In the genomic region with DNA sequence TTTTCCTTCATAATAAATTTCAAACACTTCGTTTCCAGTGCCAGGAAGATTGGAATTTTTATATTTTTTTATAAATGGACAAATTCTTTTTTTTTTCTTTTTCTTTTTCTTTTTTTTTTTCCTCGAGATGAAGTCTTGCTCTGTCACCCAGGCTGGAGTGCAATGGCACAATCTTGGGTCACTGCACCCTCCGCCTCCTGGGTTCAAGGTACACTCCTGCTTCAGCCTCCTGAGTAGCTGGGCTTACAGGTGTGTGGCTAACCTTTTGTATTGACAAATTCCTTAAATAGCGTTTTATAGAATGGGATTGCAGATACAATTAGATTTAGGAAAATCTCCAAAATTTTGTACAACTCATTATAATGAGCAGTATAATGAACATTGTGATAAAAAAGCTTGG, we compare ENCODE assay signal across 25 cellular contexts.
"Had no signal": no experiment of that assay in that cellular context is flagged by ENCODE, and none has a peak within 500 bp of the region (broad histone marks: within the 10 kb centered on the region; RNA-seq: fewer than 3 reads in every experiment).

No MANE protein-coding gene starts in this region.

- H3K4me1 ChIP-seq: colonic mucosa, lower lobe of right lung had no signal

- DNase-seq: colonic mucosa; cortex of kidney; effector CD8-positive, alpha-beta T cell; effector memory CD8-positive, alpha-beta T cell; endodermal cell; erythroblast; esophagus squamous epithelium; foreskin fibroblast; foreskin melanocyte; gastrocnemius medialis; glutamatergic neuron; head of caudate nucleus; heart right ventricle; hippocampal formation; left cardiac atrium; left ventricle myocardium inferior; lower lobe of right lung; mesenchymal stem cell; midbrain; naive B cell had no signal

- H3K36me3 ChIP-seq: colonic mucosa, esophagus squamous epithelium, gastrocnemius medialis, heart right ventricle, left ventricle myocardium inferior, lower lobe of right lung had no signal

- H3K9me3 ChIP-seq: colonic mucosa, esophagus squamous epithelium, gastrocnemius medialis, lower lobe of right lung had no signal

- H3K4me3 ChIP-seq: colonic mucosa, esophagus squamous epithelium, gastrocnemius medialis, heart right ventricle, left ventricle myocardium inferior, lower lobe of right lung had no signal

- FAIRE-seq: endometrium, keratinocyte had no signal

- H3K27me3 ChIP-seq: colonic mucosa, esophagus squamous epithelium, gastrocnemius medialis, heart right ventricle had no signal

- ATAC-seq: effector memory CD8-positive, alpha-beta T cell; esophagus mucosa; gastrocnemius medialis; heart right ventricle; left cardiac atrium; left lobe of liver; lower lobe of right lung had no signal

- H3K27ac ChIP-seq: colonic mucosa, epithelial cell of prostate, esophagus squamous epithelium, gastrocnemius medialis, left ventricle myocardium inferior, lower lobe of right lung had no signal
